1 cellular context compared by ENCODE assay signal in the genomic region with DNA sequence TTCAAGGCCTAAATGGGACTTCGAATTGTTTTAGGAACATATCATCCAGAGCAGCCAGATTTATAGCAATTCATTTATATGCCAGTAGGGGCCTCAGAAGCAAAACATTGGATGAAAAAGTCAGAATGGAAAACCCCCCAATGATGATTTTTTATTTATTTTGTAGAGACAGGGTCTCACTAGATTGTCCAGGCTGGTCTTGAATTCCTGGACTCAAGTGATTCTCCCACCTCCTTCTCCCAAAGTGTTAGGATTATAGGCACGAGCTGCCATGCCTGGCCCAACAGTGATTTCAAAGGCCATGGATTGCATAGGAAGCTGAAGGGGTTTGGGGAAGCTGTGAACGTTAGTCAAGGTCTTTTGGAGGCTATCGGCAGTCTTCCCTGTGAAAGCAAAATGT.
TF ChIP-seq lines count a peak whose summit lies in the region.

No MANE protein-coding gene starts in this region.

TF ChIP-seq in IMR-90, 13 proteins besides CTCF, POLR2A, EP300 and RAD21:
- TF ChIP-seq SMC3 (IDR thresholded peaks at IDR 0.05; ENCODE audit: low read depth, low read length), result peak; percentile 23; the same call in 1 of the 2 replicates
- no peak for TF ChIP-seq CEBPB (IDR thresholded peaks at IDR 0.05; ENCODE audit: low read depth, low read length)
